ENCODE assay signal across 10 cellular contexts in the genomic region with DNA sequence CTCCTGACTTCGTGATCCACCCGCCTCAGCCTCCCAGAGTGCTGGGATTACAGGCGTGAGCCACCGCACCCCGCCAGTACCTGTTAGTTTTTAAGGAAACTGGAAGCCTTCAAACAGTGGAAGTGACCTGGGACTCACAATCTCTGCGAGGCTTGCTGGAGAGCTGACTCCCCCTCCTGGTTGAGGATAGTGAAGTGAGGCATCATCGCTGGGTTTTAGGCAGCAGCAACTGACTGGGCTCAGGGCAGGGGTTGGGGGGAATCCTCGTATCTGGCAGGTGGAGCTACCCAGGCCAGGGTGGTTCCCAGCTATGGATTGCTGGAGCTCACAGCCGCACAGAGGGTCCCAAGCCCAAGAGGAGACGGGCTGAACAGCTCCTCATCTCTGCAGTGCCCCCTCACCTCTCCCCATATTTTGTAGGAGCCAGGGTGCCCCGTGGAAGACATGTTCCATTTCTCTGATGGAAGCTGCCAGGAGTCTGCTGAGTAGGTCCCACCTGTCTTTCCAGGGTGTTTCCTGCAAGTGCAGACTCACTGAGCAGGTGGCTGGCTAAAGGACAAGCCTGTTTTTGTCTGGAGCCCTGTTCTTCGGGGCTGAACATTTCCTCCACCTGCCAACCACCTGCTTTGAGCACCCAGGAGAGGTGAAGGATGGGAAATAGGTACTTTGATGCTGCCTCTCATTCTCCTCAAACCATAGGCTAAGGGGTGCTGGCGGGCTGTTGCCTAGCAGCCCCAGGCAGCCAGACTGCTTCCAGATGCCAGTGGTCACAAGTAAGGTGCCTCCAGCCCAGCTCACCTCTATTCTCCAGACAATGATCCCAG. TPM values are rescaled to one million over a fixed set of nuclear protein-coding genes. Genes with fewer than 3 reads are reported as not detected.
DNase-seq lines count a peak whose midpoint lies in the region; ATAC-seq and TF ChIP-seq lines count a peak whose summit lies in the region.
"Had no signal": no experiment of that assay in that cellular context is flagged by ENCODE, and none has a peak within 500 bp of the region (broad histone marks: within the 10 kb centered on the region; RNA-seq: fewer than 3 reads in every experiment).

No MANE protein-coding gene starts in this region.

- H3K36me3 Mint-ChIP-seq in endodermal cell (ENCODE audit: low read depth): peaks cover 4% of the 10 kb centered on the region
- H3K36me3 Mint-ChIP-seq in Caco-2 (ENCODE audit: insufficient read depth, unreplicated experiment): peaks cover 17% of the 10 kb centered on the region

- peaks cover 3% of the 10 kb centered on the region for H3K4me1 Mint-ChIP-seq in endodermal cell
- no peaks in the 10 kb centered on the region for H3K4me1 Mint-ChIP-seq in Caco-2 (ENCODE audit: low read depth, unreplicated experiment)

- H3K27ac Mint-ChIP-seq in endodermal cell (no peak overlapping the region), Caco-2 (ENCODE audit: unreplicated experiment) (no peak overlapping the region)
- H3K27ac Mint-ChIP-seq: CD4-positive, CD25-positive, alpha-beta regulatory T cell had no signal

- DNase-seq in stimulated activated CD8-positive, alpha-beta memory T cell treated with anti-CD3 and anti-CD28 coated beads, Interleukin-15, amount 100 ng/mL, for 1 hour (ENCODE audit: low read depth): peak; percentile 13
- DNase-seq in stimulated activated CD8-positive, alpha-beta memory T cell treated with anti-CD3 and anti-CD28 coated beads, Interleukin-4, amount 100 ng/mL, for 48 hours: no peak
- peak; percentile 95 for DNase-seq in NCI-H510A (lab: John Stamatoyannopoulos, UW)
- peak; percentile 92 for DNase-seq in endodermal cell
- no peak for DNase-seq in KG1 (lab: John Stamatoyannopoulos, UW)
- DNase-seq in Caco-2: no peak
- DNase-seq: activated gamma-delta T cell treated with Interleukin-2 at 50 U/mL for 16 hours; CD4-positive, CD25-positive, alpha-beta regulatory T cell had no signal

- H3K4me1 ChIP-seq in endodermal cell (ENCODE audit: control insufficient read depth, insufficient read depth, low read length) (no peaks in the 10 kb centered on the region), gastroesophageal sphincter (peaks cover 0 to 70% (median 31%) of the 10 kb centered on the region in 3 donors), Caco-2 (no peaks in the 10 kb centered on the region)

- TF ChIP-seq POLR2A in gastroesophageal sphincter (IDR thresholded peaks at IDR 0.05): no peak

- no peaks in the 10 kb centered on the region for H3K27me3 Mint-ChIP-seq in endodermal cell (ENCODE audit: insufficient read depth)
- no peaks in the 10 kb centered on the region for H3K27me3 Mint-ChIP-seq in Caco-2 (ENCODE audit: insufficient read depth, unreplicated experiment)
- H3K27me3 Mint-ChIP-seq: CD4-positive, CD25-positive, alpha-beta regulatory T cell had no signal

- H3K9me3 ChIP-seq in endodermal cell (ENCODE audit: control insufficient read depth, low read length) (no peaks in the 10 kb centered on the region), gastroesophageal sphincter (no peaks in the 10 kb centered on the region), Caco-2 (no peaks in the 10 kb centered on the region)

- CTCF ChIA-PET in Caco-2 (lab: Charles Lee): no interaction called here

- TF ChIP-seq EP300 in gastroesophageal sphincter (IDR thresholded peaks at IDR 0.05): no peak

- POLR2A ChIA-PET in Caco-2 (lab: Charles Lee): no interaction called here

- no TSS peak for BruUV-seq in Caco-2 (replicated peaks; lab: Mats Ljungman, UMichigan)

- H3K27ac ChIP-seq in endodermal cell (ENCODE audit: low read depth, low read length) (no peak overlapping the region), gastroesophageal sphincter (peak overlapping the region in 2 of 4 donors; percentile 17 to 65)

- intact Hi-C loops in Caco-2 (cut with micrococcal nuclease; ENCODE audit: unreplicated experiment): no loop called here

- H3K9me3 Mint-ChIP-seq in endodermal cell (no peaks in the 10 kb centered on the region), Caco-2 (ENCODE audit: unreplicated experiment) (no peaks in the 10 kb centered on the region)
- H3K9me3 Mint-ChIP-seq: CD4-positive, CD25-positive, alpha-beta regulatory T cell had no signal

- H3K4me3 ChIP-seq in endodermal cell (ENCODE audit: low read length): no peak overlapping the region
- no peak overlapping the region for H3K4me3 ChIP-seq in gastroesophageal sphincter
- no peak overlapping the region for H3K4me3 ChIP-seq in Caco-2 (ENCODE audit: low read depth, low read length)

- H3K4me3 Mint-ChIP-seq in endodermal cell (peak overlapping the region; percentile 23), Caco-2 (ENCODE audit: unreplicated experiment) (no peak overlapping the region)
- H3K4me3 Mint-ChIP-seq: CD4-positive, CD25-positive, alpha-beta regulatory T cell had no signal

- ATAC-seq in GM19324 (IDR thresholded peaks at IDR 0.05; ENCODE audit: low FRiP score, unreplicated experiment): no peak
- no peak for ATAC-seq in gastroesophageal sphincter

- WGBS in endodermal cell (ENCODE audit: insufficient coverage in 1 of 2, insufficient read length in 1 of 2), 2 experiments: 79 to 81% methylated on average over 10 to 12 of the region's 13 CpGs
- 80% methylated on average over 1 of the region's 13 CpGs; no CpG with 5 or more reads in 1 of the 2 donors for WGBS in gastroesophageal sphincter (ENCODE audit: low coverage in 1 of 2), 2 donors

- peak; percentile 64 for TF ChIP-seq CTCF in endodermal cell (conservative IDR thresholded peaks at IDR 0.05)
- no peak for TF ChIP-seq CTCF in gastroesophageal sphincter (IDR thresholded peaks at IDR 0.05)
- TF ChIP-seq CTCF in Caco-2 (IDR thresholded peaks at IDR 0.05; ENCODE audit: insufficient read depth in 1 of 2, low read depth in 1 of 2, low read length in 1 of 2, severe bottlenecking in 1 of 2, unreplicated experiment in 1 of 2): peak in 1 of 2 experiments; percentile 17

- no peak overlapping the region for H3K9ac ChIP-seq in endodermal cell (ENCODE audit: extremely low read depth, low read length, poor library complexity, severe bottlenecking)

- H3K36me3 ChIP-seq in endodermal cell (ENCODE audit: control insufficient read depth, insufficient read depth, low read length): peaks cover 13% of the 10 kb centered on the region
- H3K36me3 ChIP-seq in gastroesophageal sphincter: peaks cover 0 to 49% of the 10 kb centered on the region in 2 donors
- H3K36me3 ChIP-seq in Caco-2 (ENCODE audit: control insufficient read depth, insufficient read depth, low read length): no peaks in the 10 kb centered on the region

- no peaks in the 10 kb centered on the region for H3K27me3 ChIP-seq in endodermal cell (ENCODE audit: control insufficient read depth, insufficient read depth, low read length, poor library complexity, severe bottlenecking)
- no peaks in the 10 kb centered on the region for H3K27me3 ChIP-seq in gastroesophageal sphincter
- H3K27me3 ChIP-seq in Caco-2 (replicated peaks; ENCODE audit: control insufficient read depth, insufficient read depth, low read length): no peaks in the 10 kb centered on the region

RNA-seq across cellular contexts. Expression of a gene that starts 3.1 kb away (rescaled TPM):
- total RNA-seq in endodermal cell: 1 to 10 TPM in 1 of 2 donors, under 1 TPM in 1; 0.22 to 1.7 TPM
- polyA plus RNA-seq in endodermal cell (2013, experiment 1 of 2): 0.68 TPM
- 0.50 TPM for polyA plus RNA-seq in endodermal cell (2013, experiment 2 of 2)
- 1 to 10 TPM; 1.4 to 9.3 (median 2.3) TPM for total RNA-seq in gastroesophageal sphincter
- total RNA-seq in Caco-2 (2022): 0.84 and 2.3 TPM in 2 replicates

RNA-seq across cellular contexts. Expression of a gene that starts 31.1 kb away (rescaled TPM):
- 100 to 1,000 TPM; 137 to 148 TPM for total RNA-seq in endodermal cell
- polyA plus RNA-seq in endodermal cell (2013, experiment 1 of 2): 100 TPM
- polyA plus RNA-seq in endodermal cell (2013, experiment 2 of 2): 87.4 TPM
- 100 to 1,000 TPM; 151 to 190 (median 170) TPM for total RNA-seq in gastroesophageal sphincter
- 103 and 117 TPM in 2 replicates for total RNA-seq in Caco-2 (2022)

RNA-seq across cellular contexts. Expression of a gene that starts 32.8 kb away (rescaled TPM):
- 10 to 100 TPM; 37.7 to 39.9 TPM for total RNA-seq in endodermal cell
- polyA plus RNA-seq in endodermal cell (2013, experiment 1 of 2): 23.3 TPM
- 23.8 TPM for polyA plus RNA-seq in endodermal cell (2013, experiment 2 of 2)
- total RNA-seq in gastroesophageal sphincter: 10 to 100 TPM; 26.4 to 30.9 (median 29.1) TPM
- 48.0 and 57.5 TPM in 2 replicates for total RNA-seq in Caco-2 (2022)

RNA-seq across cellular contexts. Expression of a gene that starts 43.0 kb away (rescaled TPM):
- total RNA-seq in endodermal cell (1 to 10 TPM; 3.7 to 5.8 TPM), gastroesophageal sphincter (10 to 100 TPM; 10.8 to 19.5 (median 11.7) TPM), Caco-2 (2022) (5.0 and 6.7 TPM in 2 replicates)
- 5.1 TPM for polyA plus RNA-seq in endodermal cell (2013, experiment 1 of 2)
- polyA plus RNA-seq in endodermal cell (2013, experiment 2 of 2): 5.2 TPM

RNA-seq across cellular contexts. Expression of a gene that starts 43.5 kb away (rescaled TPM):
- total RNA-seq in endodermal cell (10 to 100 TPM; 26.1 to 28.7 TPM), gastroesophageal sphincter (10 to 100 TPM in 1 of 4 donors, 1 to 10 TPM in 3; 4.8 to 11.0 (median 7.8) TPM), Caco-2 (2022) (34.1 and 37.8 TPM in 2 replicates)
- polyA plus RNA-seq in endodermal cell (2013, experiment 1 of 2): 19.3 TPM
- 22.0 TPM for polyA plus RNA-seq in endodermal cell (2013, experiment 2 of 2)

Comparison
In these comparisons a context has a peak if more than half of its experiments do, and no peak if none do; other contexts are left out.
1. DNase-seq: peak in stimulated activated CD8-positive, alpha-beta memory T cell treated with anti-CD3 and anti-CD28 coated beads, Interleukin-15, amount 100 ng/mL, for 1 hour (single experiment), NCI-H510A (single experiment) and endodermal cell (single experiment); none in stimulated activated CD8-positive, alpha-beta memory T cell treated with anti-CD3 and anti-CD28 coated beads, Interleukin-4, amount 100 ng/mL, for 48 hours (single experiment), KG1 (single experiment) and Caco-2 (0 of 2).